ENCODE assay signal across 1 cellular context in genomic region chr22:20630873-20631617, GRCh38.
A peak's percentile ranks its signal among the peaks of the same experiment; 100 is the strongest.
TF ChIP-seq lines count a peak whose summit lies in the region.

No MANE protein-coding gene starts in this region.

TF ChIP-seq in HepG2, 621 proteins besides CTCF, POLR2A, EP300 and RAD21 (continued from another document):
- TF ChIP-seq, protein P1, sequence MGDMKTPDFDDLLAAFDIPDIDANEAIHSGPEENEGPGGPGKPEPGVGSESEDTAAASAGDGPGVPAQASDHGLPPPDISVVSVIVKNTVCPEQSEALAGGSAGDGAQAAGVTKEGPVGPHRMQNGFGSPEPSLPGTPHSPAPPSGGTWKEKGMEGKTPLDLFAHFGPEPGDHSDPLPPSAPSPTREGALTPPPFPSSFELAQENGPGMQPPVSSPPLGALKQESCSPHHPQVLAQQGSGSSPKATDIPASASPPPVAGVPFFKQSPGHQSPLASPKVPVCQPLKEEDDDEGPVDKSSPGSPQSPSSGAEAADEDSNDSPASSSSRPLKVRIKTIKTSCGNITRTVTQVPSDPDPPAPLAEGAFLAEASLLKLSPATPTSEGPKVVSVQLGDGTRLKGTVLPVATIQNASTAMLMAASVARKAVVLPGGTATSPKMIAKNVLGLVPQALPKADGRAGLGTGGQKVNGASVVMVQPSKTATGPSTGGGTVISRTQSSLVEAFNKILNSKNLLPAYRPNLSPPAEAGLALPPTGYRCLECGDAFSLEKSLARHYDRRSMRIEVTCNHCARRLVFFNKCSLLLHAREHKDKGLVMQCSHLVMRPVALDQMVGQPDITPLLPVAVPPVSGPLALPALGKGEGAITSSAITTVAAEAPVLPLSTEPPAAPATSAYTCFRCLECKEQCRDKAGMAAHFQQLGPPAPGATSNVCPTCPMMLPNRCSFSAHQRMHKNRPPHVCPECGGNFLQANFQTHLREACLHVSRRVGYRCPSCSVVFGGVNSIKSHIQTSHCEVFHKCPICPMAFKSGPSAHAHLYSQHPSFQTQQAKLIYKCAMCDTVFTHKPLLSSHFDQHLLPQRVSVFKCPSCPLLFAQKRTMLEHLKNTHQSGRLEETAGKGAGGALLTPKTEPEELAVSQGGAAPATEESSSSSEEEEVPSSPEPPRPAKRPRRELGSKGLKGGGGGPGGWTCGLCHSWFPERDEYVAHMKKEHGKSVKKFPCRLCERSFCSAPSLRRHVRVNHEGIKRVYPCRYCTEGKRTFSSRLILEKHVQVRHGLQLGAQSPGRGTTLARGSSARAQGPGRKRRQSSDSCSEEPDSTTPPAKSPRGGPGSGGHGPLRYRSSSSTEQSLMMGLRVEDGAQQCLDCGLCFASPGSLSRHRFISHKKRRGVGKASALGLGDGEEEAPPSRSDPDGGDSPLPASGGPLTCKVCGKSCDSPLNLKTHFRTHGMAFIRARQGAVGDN (CRISPR knock-in tag; IDR thresholded peaks at IDR 0.05), result peak; percentile 32
- peak; percentile 88 for TF ChIP-seq HNRNPL (IDR thresholded peaks at IDR 0.05; ENCODE audit: low read depth, low read length)
- 0 out of 2 replicates have a peak, but pooled peaks have one; percentile 26 for TF ChIP-seq ZNF629 (CRISPR knock-in tag; conservative IDR thresholded peaks at IDR 0.05)
- 0 out of 2 replicates have a peak, but pooled peaks have one; percentile 28 for TF ChIP-seq ZBTB7B (CRISPR knock-in tag; IDR thresholded peaks at IDR 0.05)
- TF ChIP-seq NCOR1 (IDR thresholded peaks at IDR 0.05; ENCODE audit: borderline replicate concordance, low read length), result peak; percentile 23; the same call in 1 of the 2 replicates
- no peak for TF ChIP-seq JUND (CRISPR knock-in tag; IDR thresholded peaks at IDR 0.05)
- TF ChIP-seq, protein P2, sequence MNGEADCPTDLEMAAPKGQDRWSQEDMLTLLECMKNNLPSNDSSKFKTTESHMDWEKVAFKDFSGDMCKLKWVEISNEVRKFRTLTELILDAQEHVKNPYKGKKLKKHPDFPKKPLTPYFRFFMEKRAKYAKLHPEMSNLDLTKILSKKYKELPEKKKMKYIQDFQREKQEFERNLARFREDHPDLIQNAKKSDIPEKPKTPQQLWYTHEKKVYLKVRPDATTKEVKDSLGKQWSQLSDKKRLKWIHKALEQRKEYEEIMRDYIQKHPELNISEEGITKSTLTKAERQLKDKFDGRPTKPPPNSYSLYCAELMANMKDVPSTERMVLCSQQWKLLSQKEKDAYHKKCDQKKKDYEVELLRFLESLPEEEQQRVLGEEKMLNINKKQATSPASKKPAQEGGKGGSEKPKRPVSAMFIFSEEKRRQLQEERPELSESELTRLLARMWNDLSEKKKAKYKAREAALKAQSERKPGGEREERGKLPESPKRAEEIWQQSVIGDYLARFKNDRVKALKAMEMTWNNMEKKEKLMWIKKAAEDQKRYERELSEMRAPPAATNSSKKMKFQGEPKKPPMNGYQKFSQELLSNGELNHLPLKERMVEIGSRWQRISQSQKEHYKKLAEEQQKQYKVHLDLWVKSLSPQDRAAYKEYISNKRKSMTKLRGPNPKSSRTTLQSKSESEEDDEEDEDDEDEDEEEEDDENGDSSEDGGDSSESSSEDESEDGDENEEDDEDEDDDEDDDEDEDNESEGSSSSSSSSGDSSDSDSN (CRISPR knock-in tag; IDR thresholded peaks at IDR 0.05), result 0 out of 2 replicates have a peak, but pooled peaks have one; percentile 22
- TF ChIP-seq BORCS8-MEF2B (CRISPR knock-in tag; IDR thresholded peaks at IDR 0.05), result no peak
- no peak for TF ChIP-seq FOXA1 (IDR thresholded peaks at IDR 0.05)
- TF ChIP-seq FOXA1 (CRISPR knock-in tag; IDR thresholded peaks at IDR 0.05), result peak; percentile 68
- TF ChIP-seq TEAD3 (CRISPR knock-in tag; optimal IDR thresholded peaks at IDR 0.05; ENCODE audit: borderline replicate concordance), result peak; percentile 73
- peak; percentile 54; the same call in 1 of the 2 replicates for TF ChIP-seq DPF2 (CRISPR knock-in tag; IDR thresholded peaks at IDR 0.05; ENCODE audit: borderline replicate concordance, low read depth)
- TF ChIP-seq KDM6A (CRISPR knock-in tag; IDR thresholded peaks at IDR 0.05; ENCODE audit: low read depth), result 0 out of 2 replicates have a peak, but pooled peaks have one; percentile 33
- peak; percentile 43; the same call in 1 of the 2 replicates for TF ChIP-seq SAP130 (CRISPR knock-in tag; IDR thresholded peaks at IDR 0.05; ENCODE audit: low read depth)
- TF ChIP-seq ZNF501 (CRISPR knock-in tag; IDR thresholded peaks at IDR 0.05), result peak; percentile 46; the same call in 1 of the 2 replicates
- peak; percentile 55 for TF ChIP-seq FOXA3 (CRISPR knock-in tag; IDR thresholded peaks at IDR 0.05)
- peak; percentile 37; the same call in 1 of the 2 replicates for TF ChIP-seq ELF3 (CRISPR knock-in tag; IDR thresholded peaks at IDR 0.05)
- TF ChIP-seq ZNF878 (CRISPR knock-in tag; IDR thresholded peaks at IDR 0.05), result no peak
- TF ChIP-seq RNF2 (conservative IDR thresholded peaks at IDR 0.05; ENCODE audit: low read depth), result no peak
- TF ChIP-seq, protein P3, sequence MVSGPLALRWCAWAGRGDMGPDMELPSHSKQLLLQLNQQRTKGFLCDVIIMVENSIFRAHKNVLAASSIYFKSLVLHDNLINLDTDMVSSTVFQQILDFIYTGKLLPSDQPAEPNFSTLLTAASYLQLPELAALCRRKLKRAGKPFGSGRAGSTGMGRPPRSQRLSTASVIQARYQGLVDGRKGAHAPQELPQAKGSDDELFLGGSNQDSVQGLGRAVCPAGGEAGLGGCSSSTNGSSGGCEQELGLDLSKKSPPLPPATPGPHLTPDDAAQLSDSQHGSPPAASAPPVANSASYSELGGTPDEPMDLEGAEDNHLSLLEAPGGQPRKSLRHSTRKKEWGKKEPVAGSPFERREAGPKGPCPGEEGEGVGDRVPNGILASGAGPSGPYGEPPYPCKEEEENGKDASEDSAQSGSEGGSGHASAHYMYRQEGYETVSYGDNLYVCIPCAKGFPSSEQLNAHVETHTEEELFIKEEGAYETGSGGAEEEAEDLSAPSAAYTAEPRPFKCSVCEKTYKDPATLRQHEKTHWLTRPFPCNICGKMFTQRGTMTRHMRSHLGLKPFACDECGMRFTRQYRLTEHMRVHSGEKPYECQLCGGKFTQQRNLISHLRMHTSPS (CRISPR knock-in tag; IDR thresholded peaks at IDR 0.05; ENCODE audit: low read depth), result peak; percentile 97
- TF ChIP-seq ASH2L (IDR thresholded peaks at IDR 0.05; ENCODE audit: insufficient read length, low read depth, low read length), result peak; percentile 39
- TF ChIP-seq, protein P4, sequence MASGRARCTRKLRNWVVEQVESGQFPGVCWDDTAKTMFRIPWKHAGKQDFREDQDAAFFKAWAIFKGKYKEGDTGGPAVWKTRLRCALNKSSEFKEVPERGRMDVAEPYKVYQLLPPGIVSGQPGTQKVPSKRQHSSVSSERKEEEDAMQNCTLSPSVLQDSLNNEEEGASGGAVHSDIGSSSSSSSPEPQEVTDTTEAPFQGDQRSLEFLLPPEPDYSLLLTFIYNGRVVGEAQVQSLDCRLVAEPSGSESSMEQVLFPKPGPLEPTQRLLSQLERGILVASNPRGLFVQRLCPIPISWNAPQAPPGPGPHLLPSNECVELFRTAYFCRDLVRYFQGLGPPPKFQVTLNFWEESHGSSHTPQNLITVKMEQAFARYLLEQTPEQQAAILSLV (CRISPR knock-in tag; IDR thresholded peaks at IDR 0.05; ENCODE audit: borderline replicate concordance), result no peak
- TF ChIP-seq NR2F6 (IDR thresholded peaks at IDR 0.05), result peak; percentile 9; the same call in 1 of the 2 replicates
- TF ChIP-seq NR2F6 (CRISPR knock-in tag; IDR thresholded peaks at IDR 0.05), result 0 out of 2 replicates have a peak, but pooled peaks have one; percentile 18
- peak; percentile 50 for TF ChIP-seq HNF4G (IDR thresholded peaks at IDR 0.05; ENCODE audit: borderline replicate concordance, low read depth, low read length)
- no peak for TF ChIP-seq HNF4G (CRISPR knock-in tag; IDR thresholded peaks at IDR 0.05; ENCODE audit: borderline replicate concordance, low read depth)
- peak; percentile 84 for TF ChIP-seq PAXIP1 (CRISPR knock-in tag; conservative IDR thresholded peaks at IDR 0.05)
- no peak for TF ChIP-seq PHF21A (CRISPR knock-in tag; IDR thresholded peaks at IDR 0.05)
- peak; percentile 24; the same call in 1 of the 2 replicates for TF ChIP-seq RXRB (CRISPR knock-in tag; IDR thresholded peaks at IDR 0.05; ENCODE audit: borderline replicate concordance)
- 0 out of 2 replicates have a peak, but pooled peaks have one; percentile 17 for TF ChIP-seq ZNF263 (CRISPR knock-in tag; IDR thresholded peaks at IDR 0.05)
